16 cellular contexts compared by ENCODE assay signal in the genomic region with DNA sequence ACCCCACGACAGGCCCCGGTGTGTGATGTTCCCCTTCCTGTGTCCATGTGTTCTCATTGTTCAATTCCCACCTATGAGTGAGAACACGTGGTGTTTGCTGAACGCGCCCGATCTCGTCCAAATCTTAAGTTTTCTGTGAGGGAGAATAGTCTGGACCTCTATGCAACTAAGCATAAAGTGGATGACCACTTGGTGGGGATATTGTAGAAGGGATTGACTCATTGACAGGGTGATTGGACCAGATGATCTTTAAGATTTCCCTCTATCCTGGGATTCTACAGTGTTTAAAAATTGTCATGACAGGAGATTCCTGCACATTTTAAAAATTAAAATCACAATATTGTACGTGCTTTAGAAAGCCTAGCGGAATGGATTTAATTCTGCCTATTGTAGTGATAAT.
DNase-seq lines count a peak whose midpoint lies in the region; ATAC-seq and TF ChIP-seq lines count a peak whose summit lies in the region.
"Had no signal": no experiment of that assay in that cellular context is flagged by ENCODE, and none has a peak within 500 bp of the region (broad histone marks: within the 10 kb centered on the region; RNA-seq: fewer than 3 reads in every experiment).

No MANE protein-coding gene starts in this region.

- no TSS peak for BruUV-seq in PC-9 (replicated peaks; lab: Mats Ljungman, UMichigan)

- H3K4me3 ChIP-seq in PC-9 = no peak overlapping the region
- H3K4me3 ChIP-seq in epithelial cell of proximal tubule (ENCODE audit: low read depth, low read length) = no peak overlapping the region
- H3K4me3 ChIP-seq: BLaER1 treated with 17β-estradiol and CSF1 and Interleukin-3, amounts not matched to agents 10 nM and 100 nM; SJCRH30; stomach had no signal

- no peak overlapping the region for H3K27ac ChIP-seq in PC-9
- H3K27ac ChIP-seq: BLaER1 treated with 17β-estradiol and CSF1 and Interleukin-3, amounts not matched to agents 10 nM and 100 nM; SJCRH30; stomach had no signal

- no peaks in the 10 kb centered on the region for H3K9me3 ChIP-seq in PC-9 (ENCODE audit: insufficient read depth, low read depth)
- H3K9me3 ChIP-seq: BLaER1 treated with 17β-estradiol and CSF1 and Interleukin-3, amounts not matched to agents 10 nM and 100 nM; SJCRH30; stomach had no signal

- no peaks in the 10 kb centered on the region for H3K36me3 ChIP-seq in PC-9 (ENCODE audit: low read depth)
- H3K36me3 ChIP-seq: BLaER1 treated with 17β-estradiol and CSF1 and Interleukin-3, amounts not matched to agents 10 nM and 100 nM; SJCRH30 had no signal

- no peaks in the 10 kb centered on the region for H4K20me1 ChIP-seq in PC-9 (ENCODE audit: insufficient read depth)
- H4K20me1 ChIP-seq: BLaER1 treated with 17β-estradiol and CSF1 and Interleukin-3, amounts not matched to agents 10 nM and 100 nM had no signal

- TF ChIP-seq CTCF in GM13977 (IDR thresholded peaks at IDR 0.05; ENCODE audit: extremely low read depth, insufficient read depth, missing control alignments) (peak; percentile 33), PC-9 (conservative IDR thresholded peaks at IDR 0.05) (0 out of 2 replicates have a peak, but pooled peaks have one; percentile 36), epithelial cell of proximal tubule (conservative IDR thresholded peaks at IDR 0.05; ENCODE audit: low read depth, low read length) (peak; percentile 29)

- no peak for ATAC-seq in HG03342 (IDR thresholded peaks at IDR 0.05; ENCODE audit: unreplicated experiment)
- ATAC-seq: left cardiac atrium, sciatic nerve had no signal

- in situ Hi-C loops in ACHN (cut with HindIII; ENCODE audit: low pct_ligation_motif_present, low pct_unique_long_range_greater_than_20kb, low sequenced_read_pairs) (no loop called here), GM13977 (cut with MboI; ENCODE audit: low pct_unique_long_range_greater_than_20kb, low sequenced_read_pairs, unreplicated experiment) (no loop called here)

- no peak overlapping the region for H2AFZ ChIP-seq in PC-9

- DNase-seq in ACHN = peak; percentile 2
- no peak for DNase-seq in GM13977 (ENCODE audit: low spot score)
- no peak for DNase-seq in PC-9
- DNase-seq in epithelial cell of proximal tubule (ENCODE audit: low read depth) = no peak
- DNase-seq in NCI-H446 (lab: John Stamatoyannopoulos, UW) = no peak
- no peak for DNase-seq in GM19238 (ENCODE audit: insufficient read length, low spot score)
- no peak for DNase-seq in DMS79 treated with DMSO at 0.1 percent for 48 hours (lab: John Stamatoyannopoulos, UW)
- DNase-seq: activated CD4-positive, CD25-positive, alpha-beta regulatory T cell treated with anti-CD3 and anti-CD28 coated beads, Interleukin-2, amount 50 U/mL, for 72 hours; activated T-cell treated with anti-CD3 and anti-CD28 coated beads, Interleukin-2, amount 50 U/mL, for 1 hour; amniotic stem cell; left cardiac atrium; stomach had no signal

- H3K4me2 ChIP-seq in PC-9 = no peak overlapping the region
- H3K4me2 ChIP-seq: BLaER1 treated with 17β-estradiol and CSF1 and Interleukin-3, amounts not matched to agents 10 nM and 100 nM had no signal

- H3F3A ChIP-seq in PC-9 (ENCODE audit: insufficient read depth, low read depth) = no peaks in the 10 kb centered on the region

- no peaks in the 10 kb centered on the region for H3K79me2 ChIP-seq in PC-9 (ENCODE audit: low read depth)

- H3K9me2 ChIP-seq in PC-9 (ENCODE audit: insufficient read depth) = no peaks in the 10 kb centered on the region

- intact Hi-C loops in PC-9 (cut with micrococcal nuclease; ENCODE audit: unreplicated experiment) = no loop called here

- CTCF ChIA-PET in PC-9 (lab: Charles Lee) = no interaction called here

- POLR2A ChIA-PET in PC-9 (lab: Charles Lee; ENCODE audit: unreplicated experiment) = no interaction called here

- no peaks in the 10 kb centered on the region for H3K4me1 ChIP-seq in PC-9 (replicated peaks; ENCODE audit: insufficient read depth)
- H3K4me1 ChIP-seq: BLaER1 treated with 17β-estradiol and CSF1 and Interleukin-3, amounts not matched to agents 10 nM and 100 nM; SJCRH30; stomach had no signal

- no peaks in the 10 kb centered on the region for H3K27me3 ChIP-seq in PC-9 (ENCODE audit: insufficient read depth, low read depth)
- H3K27me3 ChIP-seq: BLaER1 treated with 17β-estradiol and CSF1 and Interleukin-3, amounts not matched to agents 10 nM and 100 nM; SJCRH30; stomach had no signal
